14 cellular contexts compared by ENCODE assay signal in genomic region chr17:206941-207560, GRCh38. TPM values are rescaled to one million over a fixed set of nuclear protein-coding genes. Genes with fewer than 3 reads are reported as not detected.
DNase-seq lines count a peak whose midpoint lies in the region; ATAC-seq, FAIRE-seq and TF ChIP-seq lines count a peak whose summit lies in the region.
"Had no signal": no experiment of that assay in that cellular context is flagged by ENCODE, and none has a peak within 500 bp of the region (broad histone marks: within the 10 kb centered on the region; RNA-seq: fewer than 3 reads in every experiment).

No MANE protein-coding gene starts in this region.

- FAIRE-seq in keratinocyte (lab: Jason Lieb, UNC): no peak
- FAIRE-seq: A204.1, GM12891 had no signal

- dilution Hi-C loops in keratinocyte (cut with MboI; ENCODE audit: extremely low pct_ligation_motif_present, low sequenced_read_pairs): no loop called here

- DNase-seq in NCI-H524 (lab: John Stamatoyannopoulos, UW): peak; percentile 7 to 33
- no peak for DNase-seq in NCI-H524 treated with DMSO at 0.1 percent for 48 hours (lab: John Stamatoyannopoulos, UW)
- no peak for DNase-seq in GM23338 (ENCODE audit: low spot score)
- no peak for DNase-seq in keratinocyte (ENCODE audit: low read depth, low spot score)
- DNase-seq in progenitor cell of endocrine pancreas (ENCODE audit: low spot score, unreplicated experiment): no peak
- DNase-seq in lower lobe of right lung: no peak
- DNase-seq in sciatic nerve (ENCODE audit: low spot score): no peak
- no peak for DNase-seq in WTC11 (ENCODE audit: low spot score)
- DNase-seq: COR-L47, NCI-H345, NCI-H774 had no signal

- no peak overlapping the region for H3K9ac ChIP-seq in keratinocyte (ENCODE audit: control insufficient read depth, extremely low read depth, insufficient read depth, low read length)

- CTCF ChIA-PET in WTC11 (lab: Charles Lee): interaction anchor here (1.1 to 1.2 kb wide), 2 partner anchors 42 to 102 kb away, joined by 3 read pairs; no protein-coding TSS in a partner anchor

- H3K4me3 Mint-ChIP-seq in GM23338: no peak overlapping the region
- no peak overlapping the region for H3K4me3 Mint-ChIP-seq in progenitor cell of endocrine pancreas (ENCODE audit: low read depth)
- H3K4me3 Mint-ChIP-seq in WTC11: no peak overlapping the region

- H3K4me1 ChIP-seq in GM23338 (ENCODE audit: insufficient read depth) (no peaks in the 10 kb centered on the region), keratinocyte (ENCODE audit: control insufficient read depth, extremely low read depth, insufficient read depth, low read length) (no peaks in the 10 kb centered on the region), lower lobe of right lung (no peaks in the 10 kb centered on the region)

- H3K27ac Mint-ChIP-seq in GM23338 (no peak overlapping the region), progenitor cell of endocrine pancreas (peak overlapping the region; percentile 49), WTC11 (no peak overlapping the region)

- H3K4me1 Mint-ChIP-seq in GM23338 (peaks cover 4% of the 10 kb centered on the region; the same call in 2 of the 3 replicates), progenitor cell of endocrine pancreas (ENCODE audit: low read depth) (no peaks in the 10 kb centered on the region), WTC11 (no peaks in the 10 kb centered on the region; the same call in 1 of the 2 replicates)

- peaks cover 17% of the 10 kb centered on the region for H3K9me3 Mint-ChIP-seq in GM23338
- H3K9me3 Mint-ChIP-seq in progenitor cell of endocrine pancreas (ENCODE audit: low read depth): peaks cover 9% of the 10 kb centered on the region
- H3K9me3 Mint-ChIP-seq in WTC11: peaks cover 13% of the 10 kb centered on the region

- no peaks in the 10 kb centered on the region for H4K20me1 ChIP-seq in GM23338 (replicated peaks; ENCODE audit: insufficient read depth)
- no peaks in the 10 kb centered on the region for H4K20me1 ChIP-seq in keratinocyte (ENCODE audit: control insufficient read depth, extremely low read depth, insufficient read depth, low read length)

- POLR2A ChIA-PET in WTC11 (lab: Charles Lee): interaction anchor here (1.2 kb wide), 1 partner anchor 56 kb away, joined by 3 read pairs; no protein-coding TSS in a partner anchor

- H3K27ac ChIP-seq in GM23338 (ENCODE audit: low read depth): no peak overlapping the region
- no peak overlapping the region for H3K27ac ChIP-seq in keratinocyte (ENCODE audit: control insufficient read depth, insufficient read depth, low read length)
- H3K27ac ChIP-seq in lower lobe of right lung: no peak overlapping the region

- ATAC-seq in GM23338 (peak; percentile 49; the same call in 2 of the 3 replicates), lower lobe of right lung (no peak), sciatic nerve (no peak), WTC11 (no peak)

- H3K79me2 ChIP-seq in GM23338 (replicated peaks; ENCODE audit: insufficient read depth) (no peaks in the 10 kb centered on the region), keratinocyte (ENCODE audit: control insufficient read depth, insufficient read depth, low read length) (no peaks in the 10 kb centered on the region)

- H3K9me1 ChIP-seq in keratinocyte (ENCODE audit: control insufficient read depth, extremely low read depth, insufficient read depth, low read length): no peaks in the 10 kb centered on the region

- H2AFZ ChIP-seq in GM23338 (no peak overlapping the region), keratinocyte (ENCODE audit: control insufficient read depth, low read length) (no peak overlapping the region)

- H3K4me3 ChIP-seq in GM23338 (peak overlapping the region; percentile 34; the same call in 1 of the 2 replicates), keratinocyte (ENCODE audit: control insufficient read depth in 2 of 3, extremely low read depth in 1 of 3, insufficient read depth in 2 of 3, low read depth in 1 of 3, low read length in 3 of 3) (no peak overlapping the region), lower lobe of right lung (no peak overlapping the region)

- H3K9me2 ChIP-seq in GM23338 (ENCODE audit: insufficient read depth): no peaks in the 10 kb centered on the region

- intact Hi-C loops in lower lobe of right lung (cut with DNase I): no loop called here
- intact Hi-C loops in sciatic nerve (cut with DNase I): no loop called here

- H3K27me3 ChIP-seq in GM23338 (ENCODE audit: insufficient read depth) (no peaks in the 10 kb centered on the region), keratinocyte (ENCODE audit: control insufficient read depth, extremely low read depth, insufficient read depth, low read length) (peaks cover 25% of the 10 kb centered on the region), lower lobe of right lung (ENCODE audit: low read depth) (no peaks in the 10 kb centered on the region)

- H3K9me3 ChIP-seq in keratinocyte (ENCODE audit: control insufficient read depth, low read depth, low read length) (no peaks in the 10 kb centered on the region), lower lobe of right lung (no peaks in the 10 kb centered on the region)

- no peaks in the 10 kb centered on the region for H3F3A ChIP-seq in GM23338 (replicated peaks; ENCODE audit: low read depth)

- H3K36me3 ChIP-seq in GM23338 (ENCODE audit: insufficient read depth) (no peaks in the 10 kb centered on the region), keratinocyte (ENCODE audit: control insufficient read depth in 2 of 2, extremely low read depth in 1 of 2, insufficient read depth in 2 of 2, low read length in 2 of 2) (no peaks in the 10 kb centered on the region), lower lobe of right lung (no peaks in the 10 kb centered on the region)

- H3K27me3 Mint-ChIP-seq in GM23338 (ENCODE audit: insufficient read depth, low read depth, poor library complexity): peaks cover 4% of the 10 kb centered on the region
- H3K27me3 Mint-ChIP-seq in progenitor cell of endocrine pancreas: peaks cover 3% of the 10 kb centered on the region
- H3K27me3 Mint-ChIP-seq in WTC11 (ENCODE audit: low read depth): peaks cover 11% of the 10 kb centered on the region

- TF ChIP-seq CTCF in GM23338 (conservative IDR thresholded peaks at IDR 0.05; ENCODE audit: low read depth in 2 of 2) (no peak), keratinocyte (optimal IDR thresholded peaks at IDR 0.05 in 1 of 3, IDR thresholded peaks at IDR 0.05 in 1 of 3, conservative IDR thresholded peaks at IDR 0.05 in 1 of 3; ENCODE audit: extremely low read depth in 1 of 3, insufficient read depth in 2 of 3, low read length in 3 of 3) (no peak), progenitor cell of endocrine pancreas (IDR thresholded peaks at IDR 0.05; ENCODE audit: unreplicated experiment) (no peak), lower lobe of right lung (IDR thresholded peaks at IDR 0.05) (no peak), WTC11 (IDR thresholded peaks at IDR 0.05) (no peak)

- H3K4me2 ChIP-seq in GM23338: peak overlapping the region; percentile 55; the same call in 1 of the 2 replicates
- H3K4me2 ChIP-seq in keratinocyte (ENCODE audit: control insufficient read depth, extremely low read depth, insufficient read depth, low read depth, low read length): peak overlapping the region; percentile 20

- H3K36me3 Mint-ChIP-seq in GM23338 (ENCODE audit: low read depth) (peaks cover 28% of the 10 kb centered on the region), progenitor cell of endocrine pancreas (ENCODE audit: insufficient read depth) (peaks cover 15% of the 10 kb centered on the region), WTC11 (peaks cover 8% of the 10 kb centered on the region)

TF ChIP-seq in GM23338, 12 proteins besides CTCF, POLR2A, EP300 and RAD21:
- TF ChIP-seq STAT1 (IDR thresholded peaks at IDR 0.05; ENCODE audit: unreplicated experiment) (no peak), EZH2phosphoT487 (IDR thresholded peaks at IDR 0.05; ENCODE audit: unreplicated experiment) (no peak)

TF ChIP-seq in WTC11, 78 proteins besides CTCF, POLR2A, EP300 and RAD21:
- TF ChIP-seq GABPB1 (CRISPR knock-in tag; IDR thresholded peaks at IDR 0.05) (no peak), HMGA2 (CRISPR knock-in tag; IDR thresholded peaks at IDR 0.05) (no peak), SMAD3 (CRISPR knock-in tag; IDR thresholded peaks at IDR 0.05; ENCODE audit: borderline replicate concordance) (no peak), ZNF671 (CRISPR knock-in tag; IDR thresholded peaks at IDR 0.05) (no peak), ELF4 (CRISPR knock-in tag; IDR thresholded peaks at IDR 0.05; ENCODE audit: low read depth) (no peak), HMGXB4 (CRISPR knock-in tag; IDR thresholded peaks at IDR 0.05) (no peak)
TF ChIP-seq in WTC11: peak in this region for 0.

RNA-seq across cellular contexts. Expression of gene DOC2B, which starts 25.6 kb away (rescaled TPM):
- 2.4 and 3.8 TPM in 2 replicates for total RNA-seq in GM23338 (2014; rRNA removed; shearing (Covaris generic))
- polyA plus RNA-seq in GM23338 (2016; fragmentation: Nextera tagmentation; extraction: Ambion mirVana) (0.42 and 0.66 TPM in 2 replicates), keratinocyte (not detected in 3 replicates)
- polyA plus RNA-seq in keratinocyte (2011; ENCODE audit: low read depth): not detected
- polyA plus RNA-seq in keratinocyte (2011; cell fraction: cytosol; rRNA removed): 0.01 TPM in 1 of 2 replicates, not detected in the other
- polyA plus RNA-seq in keratinocyte (2011; cell fraction: nucleus; rRNA removed): not detected in 2 replicates
- not detected in 2 replicates for polyA plus RNA-seq in keratinocyte (2012; ENCODE audit: low replicate concordance)
- polyA minus RNA-seq in keratinocyte: not detected in 3 replicates
- polyA minus RNA-seq in keratinocyte (2011; cell fraction: cytosol; rRNA and poly(A)+ RNA removed): not detected
- polyA minus RNA-seq in keratinocyte (2011; cell fraction: nucleus; rRNA and poly(A)+ RNA removed): not detected in 2 replicates
- total RNA-seq in progenitor cell of endocrine pancreas (1.2 and 1.3 TPM in 2 replicates), lower lobe of right lung (6.2 TPM), sciatic nerve (27.2 TPM), WTC11 (2021) (2.1 to 2.7 TPM (median 2.5 TPM) in 3 replicates)
- total RNA-seq: HT-29 had no signal

Comparison
In these comparisons a context has a peak if more than half of its experiments do, and no peak if none do; other contexts are left out.
1. DNase-seq: peak in NCI-H524 (2 of 2); none in NCI-H524 treated with DMSO at 0.1 percent for 48 hours (single experiment), GM23338 (single experiment), keratinocyte (single experiment), progenitor cell of endocrine pancreas (single experiment), lower lobe of right lung (single experiment), sciatic nerve (single experiment) and WTC11 (single experiment).